In genomic region chr18:79411614-79412526, GRCh38 we compare ENCODE assay signal across 22 cellular contexts. TPM values are rescaled to one million over a fixed set of nuclear protein-coding genes. Genes with fewer than 3 reads are reported as not detected.
A peak's percentile ranks its signal among the peaks of the same experiment; 100 is the strongest.
DNase-seq lines count a peak whose midpoint lies in the region; ATAC-seq and TF ChIP-seq lines count a peak whose summit lies in the region.
"Had no signal": no experiment of that assay in that cellular context is flagged by ENCODE, and none has a peak within 500 bp of the region (broad histone marks: within the 10 kb centered on the region; RNA-seq: fewer than 3 reads in every experiment).

No MANE protein-coding gene starts in this region.

- H3K36me3 Mint-ChIP-seq in activated T-cell treated with anti-CD3 and anti-CD28 coated beads, Interleukin-2, amount 50 U/mL, for 24 hours (ENCODE audit: low read depth) = peaks cover 50% of the 10 kb centered on the region

- H3K27ac Mint-ChIP-seq in activated T-cell treated with anti-CD3 and anti-CD28 coated beads, Interleukin-2, amount 50 U/mL, for 24 hours = peak overlapping the region; percentile 44
- H3K27ac Mint-ChIP-seq: activated naive CD4-positive, alpha-beta T cell treated with anti-CD3 and anti-CD28 coated beads, Interleukin-2, amount 10 ng/mL, durations not matched to agents 7 days and 5 days; stimulated activated memory B cell treated with anti-CD40 and anti-IgM and Interleukin-4, amounts not matched to agents 10 μg/mL and 1 μg/mL and 100 μg/mL, for 72 hours had no signal

- DNase-seq in activated T-cell treated with anti-CD3 and anti-CD28 coated beads, Interleukin-2, amount 50 U/mL, for 24 hours = no peak
- no peak for DNase-seq in activated T-cell treated with anti-CD3 and anti-CD28 coated beads for 4 hours
- DNase-seq in dermis blood vessel endothelial cell = peak; percentile 69
- peak; percentile 45 to 71 for DNase-seq in aorta
- no peak for DNase-seq in lower leg skin (ENCODE audit: low spot score in 2 of 2)
- no peak for DNase-seq in DMS 273 treated with DMSO at 0.1 percent for 48 hours (lab: John Stamatoyannopoulos, UW)
- DNase-seq in DMS 273 (lab: John Stamatoyannopoulos, UW; ENCODE audit: unreplicated experiment) = no peak
- DNase-seq: activated naive CD4-positive, alpha-beta T cell treated with anti-CD3 and anti-CD28 coated beads, Interleukin-2, amount 10 ng/mL, durations not matched to agents 7 days and 5 days; DMS53; gastrocnemius medialis; Karpas-422; NCI-H1105; NCI-H2227 treated with DMSO at 0.1 percent for 48 hours; RPMI8226; stimulated activated CD4-positive, alpha-beta T cell treated with anti-CD3 and anti-CD28 coated beads, Interleukin-15, amount 100 ng/mL, for 24 hours had no signal

- WGBS in liver = 70% methylated on average over 47 of the region's 47 CpGs
- 85 to 89% methylated on average over 47 of the region's 47 CpGs for WGBS in aorta, 2 donors
- WGBS in lower leg skin, 2 donors = 86% methylated on average over 47 of the region's 47 CpGs

- no peak for TF ChIP-seq RAD21 in liver (IDR thresholded peaks at IDR 0.05)

- H3K4me1 ChIP-seq in liver (ENCODE audit: control insufficient read depth in 4 of 4, insufficient read depth in 4 of 4, low read length in 3 of 4) (peaks cover 0 to 3% (median 0%) of the 10 kb centered on the region in 4 donors), aorta (ENCODE audit: control insufficient read depth in 1 of 2, insufficient read depth in 2 of 2, low read length in 2 of 2) (no peaks in the 10 kb centered on the region)

- H3K27ac ChIP-seq in liver (ENCODE audit: low read depth in 1 of 2, low read length in 2 of 2) = no peak overlapping the region
- no peak overlapping the region for H3K27ac ChIP-seq in aorta (ENCODE audit: low read depth in 1 of 2, low read length in 2 of 2)
- H3K27ac ChIP-seq: coronary artery, epithelial cell of prostate, gastrocnemius medialis, psoas muscle had no signal

- no peak for TF ChIP-seq CTCF in liver (IDR thresholded peaks at IDR 0.05; ENCODE audit: low read depth, low read length, missing input control)
- no peak for TF ChIP-seq CTCF in lower leg skin (IDR thresholded peaks at IDR 0.05)

- ATAC-seq in aorta (ENCODE audit: low FRiP score) = no peak
- ATAC-seq: gastrocnemius medialis, psoas muscle had no signal

- intact Hi-C loops in aorta (cut with DNase I) = no loop called here
- intact Hi-C loops in lower leg skin (cut with DNase I; ENCODE audit: low total_unique reads) = no loop called here

- H3K27me3 Mint-ChIP-seq in activated T-cell treated with anti-CD3 and anti-CD28 coated beads, Interleukin-2, amount 50 U/mL, for 24 hours = no peaks in the 10 kb centered on the region
- H3K27me3 Mint-ChIP-seq: activated naive CD4-positive, alpha-beta T cell treated with anti-CD3 and anti-CD28 coated beads, Interleukin-2, amount 10 ng/mL, durations not matched to agents 7 days and 5 days; stimulated activated memory B cell treated with anti-CD40 and anti-IgM and Interleukin-4, amounts not matched to agents 10 μg/mL and 1 μg/mL and 100 μg/mL, for 72 hours had no signal

- H3K9me3 ChIP-seq in liver (ENCODE audit: control insufficient read depth in 4 of 4, low read length in 3 of 4) = no peaks in the 10 kb centered on the region
- H3K9me3 ChIP-seq in aorta (ENCODE audit: control insufficient read depth, low read length) = no peaks in the 10 kb centered on the region
- H3K9me3 ChIP-seq: gastrocnemius medialis, psoas muscle had no signal

- no peaks in the 10 kb centered on the region for H3K9me3 Mint-ChIP-seq in activated T-cell treated with anti-CD3 and anti-CD28 coated beads, Interleukin-2, amount 50 U/mL, for 24 hours
- H3K9me3 Mint-ChIP-seq: activated naive CD4-positive, alpha-beta T cell treated with anti-CD3 and anti-CD28 coated beads, Interleukin-2, amount 10 ng/mL, durations not matched to agents 7 days and 5 days; stimulated activated memory B cell treated with anti-CD40 and anti-IgM and Interleukin-4, amounts not matched to agents 10 μg/mL and 1 μg/mL and 100 μg/mL, for 72 hours had no signal

- H3K4me3 ChIP-seq in liver (ENCODE audit: low read depth in 1 of 3, low read length in 3 of 3) (no peak overlapping the region), aorta (ENCODE audit: low read length in 2 of 2) (no peak overlapping the region), lower leg skin (ENCODE audit: low read depth, poor library complexity, severe bottlenecking) (no peak overlapping the region)
- H3K4me3 ChIP-seq: coronary artery, gastrocnemius medialis, lung, psoas muscle had no signal

- H3K4me1 Mint-ChIP-seq in activated T-cell treated with anti-CD3 and anti-CD28 coated beads, Interleukin-2, amount 50 U/mL, for 24 hours (ENCODE audit: low read depth) = peaks cover 39% of the 10 kb centered on the region

- H3K36me3 ChIP-seq in liver (ENCODE audit: control insufficient read depth in 4 of 4, insufficient read depth in 3 of 4, low read depth in 1 of 4, low read length in 3 of 4) = peaks cover 0 to 6% (median 0%) of the 10 kb centered on the region in 4 donors
- H3K36me3 ChIP-seq in aorta (ENCODE audit: control insufficient read depth in 1 of 2, insufficient read depth in 2 of 2, low read length in 1 of 2) = peaks cover 3 to 4% of the 10 kb centered on the region in 2 donors

- no peaks in the 10 kb centered on the region for H3K27me3 ChIP-seq in liver (ENCODE audit: control insufficient read depth in 4 of 4, insufficient read depth in 4 of 4, low read length in 3 of 4)
- H3K27me3 ChIP-seq in aorta (ENCODE audit: control insufficient read depth in 1 of 2, insufficient read depth in 2 of 2, low read length in 1 of 2) = no peaks in the 10 kb centered on the region
- H3K27me3 ChIP-seq: gastrocnemius medialis had no signal

- no peak overlapping the region for H3K9ac ChIP-seq in liver (ENCODE audit: low read depth in 1 of 2, low read length in 2 of 2)

- TF ChIP-seq POLR2A in lower leg skin (IDR thresholded peaks at IDR 0.05) = no peak

- no peak overlapping the region for H3K4me3 Mint-ChIP-seq in activated T-cell treated with anti-CD3 and anti-CD28 coated beads, Interleukin-2, amount 50 U/mL, for 24 hours
- H3K4me3 Mint-ChIP-seq: activated naive CD4-positive, alpha-beta T cell treated with anti-CD3 and anti-CD28 coated beads, Interleukin-2, amount 10 ng/mL, durations not matched to agents 7 days and 5 days; stimulated activated memory B cell treated with anti-CD40 and anti-IgM and Interleukin-4, amounts not matched to agents 10 μg/mL and 1 μg/mL and 100 μg/mL, for 72 hours had no signal

TF ChIP-seq in liver, 16 proteins besides CTCF, POLR2A, EP300 and RAD21:
- TF ChIP-seq NR2F2 (IDR thresholded peaks at IDR 0.05) (peak; percentile 89), GABPA (IDR thresholded peaks at IDR 0.05 in 1 of 2, conservative IDR thresholded peaks at IDR 0.05 in 1 of 2) (no peak)

RNA-seq across cellular contexts. Expression of gene NFATC1, which starts 16.1 kb away (rescaled TPM):
- total RNA-seq in dermis blood vessel endothelial cell (17.0 and 19.3 TPM in 2 replicates), liver (1 to 10 TPM; 1.6 to 2.2 TPM), aorta (10 to 100 TPM; 37.2 to 39.2 TPM), lower leg skin (10 to 100 TPM; 14.0 to 22.4 (median 15.0) TPM)
- polyA plus RNA-seq in liver (1 to 10 TPM in 1 of 2 donors, under 1 TPM in 1; 0.57 to 1.1 TPM), aorta (1 to 10 TPM; 2.0 to 7.2 TPM)
- total RNA-seq: HT-29 had no signal

Comparison
In these comparisons a context has a peak if more than half of its experiments do, and no peak if none do; other contexts are left out.
1. DNase-seq: peak in dermis blood vessel endothelial cell (single experiment) and aorta (2 of 2); none in activated T-cell treated with anti-CD3 and anti-CD28 coated beads, Interleukin-2, amount 50 U/mL, for 24 hours (single experiment), activated T-cell treated with anti-CD3 and anti-CD28 coated beads for 4 hours (single experiment), lower leg skin (0 of 2), DMS 273 treated with DMSO at 0.1 percent for 48 hours (single experiment) and DMS 273 (single experiment).